ENCODE assay signal across 28 cellular contexts in genomic region chr5:63495225-63495624, GRCh38.
"Had no signal": no experiment of that assay in that cellular context is flagged by ENCODE, and none has a peak within 500 bp of the region (broad histone marks: within the 10 kb centered on the region; RNA-seq: fewer than 3 reads in every experiment).

No MANE protein-coding gene starts in this region.

- DNase-seq: nephron progenitor cell; occipital lobe; ovary; posterior cingulate gyrus; psoas muscle; right cardiac atrium; right lobe of liver; sigmoid colon; small intestine; stimulated activated CD4-positive, alpha-beta T cell treated with anti-CD3 and anti-CD28 coated beads, Interleukin-15, amount 100 ng/mL, for 24 hours; stimulated activated CD4-positive, alpha-beta T cell treated with anti-CD3 and anti-CD28 coated beads, Interleukin-2, amount 100 ng/mL, for 24 hours; stimulated activated CD4-positive, alpha-beta T cell treated with anti-CD3 and anti-CD28 coated beads, Interleukin-2, amount 100 ng/mL, for 48 hours; stimulated activated CD4-positive, alpha-beta T cell treated with anti-CD3 and anti-CD28 coated beads, Interleukin-4, amount 100 ng/mL, for 24 hours; stimulated activated naive B cell treated with anti-CD40 and anti-IgM and Interleukin-4, amounts not matched to agents 10 μg/mL and 1 μg/mL and 100 μg/mL, for 72 hours; stimulated activated naive CD4-positive, alpha-beta T cell treated with Interleukin-2 at 50 U/mL for 16 hours; stomach; thyroid gland; trophoblast cell; upper lobe of left lung had no signal

- H3K9me3 ChIP-seq: ovary, psoas muscle, right lobe of liver, sigmoid colon, stomach, thoracic aorta, thyroid gland, tibial nerve, upper lobe of left lung, vagina had no signal

- H3K79me2 ChIP-seq: parathyroid adenoma had no signal

- H3K9ac ChIP-seq: parathyroid adenoma had no signal

- H3K27me3 ChIP-seq: right lobe of liver, sigmoid colon, stomach, thyroid gland, tibial nerve, upper lobe of left lung, vagina had no signal

- ATAC-seq: natural killer cell treated with Interleukin-12 subunit alpha and Interleukin-12 subunit beta and Interleukin-15 and Interleukin-18, amount 100 ng/mL, for 72 hours; psoas muscle; right cardiac atrium; right lobe of liver; stimulated activated effector memory CD8-positive, alpha-beta T cell treated with anti-CD3 and anti-CD28 coated beads, Interleukin-12 subunit alpha, Interleukin-12 subunit beta, amount 100 ng/mL, for 72 hours; stimulated activated naive B cell treated with anti-CD40 and anti-IgM and Interleukin-4, amounts not matched to agents 10 μg/mL and 1 μg/mL and 100 μg/mL, for 72 hours had no signal

- H3K36me3 Mint-ChIP-seq: natural killer cell treated with Interleukin-12 subunit alpha and Interleukin-12 subunit beta and Interleukin-15 and Interleukin-18, amount 100 ng/mL, for 72 hours; stimulated activated effector memory CD8-positive, alpha-beta T cell treated with anti-CD3 and anti-CD28 coated beads, Interleukin-12 subunit alpha, Interleukin-12 subunit beta, amount 100 ng/mL, for 72 hours; stimulated activated naive B cell treated with anti-CD40 and anti-IgM and Interleukin-4, amounts not matched to agents 10 μg/mL and 1 μg/mL and 100 μg/mL, for 72 hours had no signal

- H3K4me1 Mint-ChIP-seq: nephron progenitor cell; neural crest cell; stimulated activated effector memory CD8-positive, alpha-beta T cell treated with anti-CD3 and anti-CD28 coated beads, Interleukin-12 subunit alpha, Interleukin-12 subunit beta, amount 100 ng/mL, for 72 hours; stimulated activated naive B cell treated with anti-CD40 and anti-IgM and Interleukin-4, amounts not matched to agents 10 μg/mL and 1 μg/mL and 100 μg/mL, for 72 hours had no signal

- H3K27me3 Mint-ChIP-seq: natural killer cell treated with Interleukin-12 subunit alpha and Interleukin-12 subunit beta and Interleukin-15 and Interleukin-18, amount 100 ng/mL, for 72 hours; progenitor cell of endocrine pancreas; stimulated activated naive B cell treated with anti-CD40 and anti-IgM and Interleukin-4, amounts not matched to agents 10 μg/mL and 1 μg/mL and 100 μg/mL, for 72 hours; stimulated activated naive CD8-positive, alpha-beta T cell treated with anti-CD3 and anti-CD28 coated beads, Interleukin-15, Interleukin-2, amounts not matched to agents 100 ng/mL and 50 ng/mL, for 24 hours had no signal

- H3K9me3 Mint-ChIP-seq: nephron progenitor cell; neural crest cell; stimulated activated naive B cell treated with anti-CD40 and anti-IgM and Interleukin-4, amounts not matched to agents 10 μg/mL and 1 μg/mL and 100 μg/mL, for 72 hours; stimulated activated naive CD8-positive, alpha-beta T cell treated with anti-CD3 and anti-CD28 coated beads, Interleukin-15, Interleukin-2, amounts not matched to agents 100 ng/mL and 50 ng/mL, for 24 hours had no signal

- H3K4me1 ChIP-seq: parathyroid adenoma, psoas muscle, right lobe of liver, sigmoid colon, stomach, thyroid gland, tibial nerve, upper lobe of left lung, vagina had no signal

- H3K4me3 Mint-ChIP-seq: natural killer cell treated with Interleukin-12 subunit alpha and Interleukin-12 subunit beta and Interleukin-15 and Interleukin-18, amount 100 ng/mL, for 72 hours; nephron progenitor cell; neural crest cell; stimulated activated effector memory CD8-positive, alpha-beta T cell treated with anti-CD3 and anti-CD28 coated beads, Interleukin-12 subunit alpha, Interleukin-12 subunit beta, amount 100 ng/mL, for 72 hours; stimulated activated naive B cell treated with anti-CD40 and anti-IgM and Interleukin-4, amounts not matched to agents 10 μg/mL and 1 μg/mL and 100 μg/mL, for 72 hours; stimulated activated naive CD8-positive, alpha-beta T cell treated with anti-CD3 and anti-CD28 coated beads, Interleukin-15, Interleukin-2, amounts not matched to agents 100 ng/mL and 50 ng/mL, for 24 hours had no signal

- H3K4me3 ChIP-seq: ovary, psoas muscle, right lobe of liver, sigmoid colon, stomach, thoracic aorta, thyroid gland, tibial nerve, upper lobe of left lung, vagina had no signal

- H3K27ac Mint-ChIP-seq: natural killer cell treated with Interleukin-12 subunit alpha and Interleukin-12 subunit beta and Interleukin-15 and Interleukin-18, amount 100 ng/mL, for 72 hours; nephron progenitor cell; progenitor cell of endocrine pancreas; stimulated activated effector memory CD8-positive, alpha-beta T cell treated with anti-CD3 and anti-CD28 coated beads, Interleukin-12 subunit alpha, Interleukin-12 subunit beta, amount 100 ng/mL, for 72 hours; stimulated activated naive B cell treated with anti-CD40 and anti-IgM and Interleukin-4, amounts not matched to agents 10 μg/mL and 1 μg/mL and 100 μg/mL, for 72 hours; stimulated activated naive CD8-positive, alpha-beta T cell treated with anti-CD3 and anti-CD28 coated beads, Interleukin-15, Interleukin-2, amounts not matched to agents 100 ng/mL and 50 ng/mL, for 24 hours had no signal

- H3K36me3 ChIP-seq: ovary, right lobe of liver, sigmoid colon, stomach, thoracic aorta, thyroid gland, tibial nerve, upper lobe of left lung, vagina had no signal

- H2AFZ ChIP-seq: parathyroid adenoma had no signal

- H3K27ac ChIP-seq: ovary, parathyroid adenoma, psoas muscle, right lobe of liver, sigmoid colon, stomach, thoracic aorta, thyroid gland, tibial nerve, upper lobe of left lung, vagina had no signal
